17 cellular contexts compared by ENCODE assay signal in genomic region chr12:75813066-75813465, GRCh38.
DNase-seq lines count a peak whose midpoint lies in the region; ATAC-seq and TF ChIP-seq lines count a peak whose summit lies in the region.
"Had no signal": no experiment of that assay in that cellular context is flagged by ENCODE, and none has a peak within 500 bp of the region (broad histone marks: within the 10 kb centered on the region; RNA-seq: fewer than 3 reads in every experiment).

No MANE protein-coding gene starts in this region.

- no peaks in the 10 kb centered on the region for H3K27me3 Mint-ChIP-seq in CD4-positive, alpha-beta memory T cell
- peaks cover 3% of the 10 kb centered on the region for H3K27me3 Mint-ChIP-seq in brain
- peaks cover 0 to 7% of the 10 kb centered on the region in 2 donors for H3K27me3 Mint-ChIP-seq in stimulated activated naive B cell treated with anti-CD40 and anti-IgM and Interleukin-4, amounts not matched to agents 10 μg/mL and 1 μg/mL and 100 μg/mL, for 72 hours

- 0 out of 2 replicates have a peak overlapping the region, but pooled peaks have one; percentile 33 for H3K9ac ChIP-seq in MM.1S (ENCODE audit: low read length)

- intact Hi-C loops in CD4-positive, alpha-beta memory T cell (cut with micrococcal nuclease) = loop anchor here (10.0 kb wide), 1 partner anchor 298 kb away; the partner anchor contains the start of gene KRR1

- CTCF ChIA-PET in CD4-positive, alpha-beta memory T cell (lab: Charles Lee; ENCODE audit: partially characterized antibody) = interaction anchor here (1.1 kb wide), 1 partner anchor 327 kb away, joined by 3 read pairs; no protein-coding TSS in a partner anchor

- H3K79me2 ChIP-seq in MM.1S (ENCODE audit: low read length) = no peaks in the 10 kb centered on the region

- peak overlapping the region in 4 of 7 donors; percentile 8 to 54 (median 23) for H3K27ac Mint-ChIP-seq in CD4-positive, alpha-beta memory T cell
- H3K27ac Mint-ChIP-seq in brain = peak overlapping the region; percentile 49 to 97 (median 94)
- no peak overlapping the region for H3K27ac Mint-ChIP-seq in stimulated activated naive B cell treated with anti-CD40 and anti-IgM and Interleukin-4, amounts not matched to agents 10 μg/mL and 1 μg/mL and 100 μg/mL, for 72 hours
- H3K27ac Mint-ChIP-seq: activated naive CD8-positive, alpha-beta T cell treated with anti-CD3 and anti-CD28 coated beads, Interleukin-2, amount 50 U/mL, for 24 hours had no signal

- ATAC-seq in GM19023 (IDR thresholded peaks at IDR 0.05; ENCODE audit: unreplicated experiment) (peak; percentile 63), GM21515 (IDR thresholded peaks at IDR 0.05; ENCODE audit: unreplicated experiment) (no peak)
- no peak for ATAC-seq in stimulated activated naive B cell treated with anti-CD40 and anti-IgM and Interleukin-4, amounts not matched to agents 10 μg/mL and 1 μg/mL and 100 μg/mL, for 72 hours (replicated peaks)
- ATAC-seq: activated naive CD8-positive, alpha-beta T cell treated with anti-CD3 and anti-CD28 coated beads, Interleukin-2, amount 50 U/mL, for 24 hours; K562; PC-3 had no signal

- no peaks in the 10 kb centered on the region for H3K27me3 ChIP-seq in CD4-positive, alpha-beta memory T cell (ENCODE audit: insufficient read depth, low read length)
- H3K27me3 ChIP-seq in MM.1S (replicated peaks; ENCODE audit: insufficient read depth, low read length) = no peaks in the 10 kb centered on the region

- H3K4me3 Mint-ChIP-seq in CD4-positive, alpha-beta memory T cell = no peak overlapping the region
- peak overlapping the region; percentile 23 to 65 (median 47) for H3K4me3 Mint-ChIP-seq in brain
- H3K4me3 Mint-ChIP-seq in stimulated activated naive B cell treated with anti-CD40 and anti-IgM and Interleukin-4, amounts not matched to agents 10 μg/mL and 1 μg/mL and 100 μg/mL, for 72 hours = no peak overlapping the region
- H3K4me3 Mint-ChIP-seq: activated naive CD8-positive, alpha-beta T cell treated with anti-CD3 and anti-CD28 coated beads, Interleukin-2, amount 50 U/mL, for 24 hours had no signal

- no peaks in the 10 kb centered on the region for H3K9me2 ChIP-seq in MM.1S (replicated peaks; ENCODE audit: insufficient read depth, low read length)

- H3K4me1 ChIP-seq in CD4-positive, alpha-beta memory T cell (ENCODE audit: insufficient read depth, low read length) = peaks cover 23% of the 10 kb centered on the region
- peaks cover 18% of the 10 kb centered on the region for H3K4me1 ChIP-seq in MM.1S (ENCODE audit: low read length)

- peak overlapping the region; percentile 67 for H3K4me2 ChIP-seq in MM.1S (ENCODE audit: low read depth, low read length)

- peaks cover 0 to 2% (median 0%) of the 10 kb centered on the region in 8 donors for H3K9me3 Mint-ChIP-seq in CD4-positive, alpha-beta memory T cell
- peaks cover 0 to 7% (median 3%) of the 10 kb centered on the region in 5 experiments for H3K9me3 Mint-ChIP-seq in brain
- peaks cover 3% of the 10 kb centered on the region in 2 donors for H3K9me3 Mint-ChIP-seq in stimulated activated naive B cell treated with anti-CD40 and anti-IgM and Interleukin-4, amounts not matched to agents 10 μg/mL and 1 μg/mL and 100 μg/mL, for 72 hours

- H3K9me3 ChIP-seq in CD4-positive, alpha-beta memory T cell (ENCODE audit: control insufficient read depth in 1 of 2, low read length in 2 of 2) = no peaks in the 10 kb centered on the region
- H3K9me3 ChIP-seq in MM.1S (replicated peaks; ENCODE audit: insufficient read depth, low read length) = no peaks in the 10 kb centered on the region

- POLR2A ChIA-PET in CD4-positive, alpha-beta memory T cell (lab: Charles Lee; ENCODE audit: partially characterized antibody) = interaction anchor here (0.6 kb wide), 1 partner anchor 219 kb away, joined by 3 read pairs; the partner anchor contains the start of gene PHLDA1

- TF ChIP-seq CTCF in MM.1S (IDR thresholded peaks at IDR 0.05; ENCODE audit: low read length) (no peak), brain (conservative IDR thresholded peaks at IDR 0.05) (no peak)

- no peak overlapping the region for H3K27ac ChIP-seq in CD4-positive, alpha-beta memory T cell (ENCODE audit: low read depth, low read length)
- H3K27ac ChIP-seq in MM.1S (ENCODE audit: low read length) = peak overlapping the region; percentile 61; the same call in 1 of the 2 replicates

- H2AFZ ChIP-seq in MM.1S (ENCODE audit: low read length) = peak overlapping the region; percentile 74

- H3K4me3 ChIP-seq in CD4-positive, alpha-beta memory T cell (ENCODE audit: low read length in 2 of 2) = no peak overlapping the region
- H3K4me3 ChIP-seq in MM.1S (ENCODE audit: low read length) = peak overlapping the region; percentile 29; the same call in 1 of the 2 replicates
- H3K4me3 ChIP-seq: K562 had no signal

- H4K20me1 ChIP-seq in MM.1S (ENCODE audit: insufficient read depth, low read length) = no peaks in the 10 kb centered on the region

- DNase-seq in CD4-positive, alpha-beta memory T cell = no peak
- DNase-seq in MM.1S = no peak
- DNase-seq in D341Med (ENCODE audit: low spot score) = no peak
- no peak for DNase-seq in NCI-H2081 (lab: John Stamatoyannopoulos, UW)
- no peak for DNase-seq in stimulated activated naive B cell treated with anti-CD40 and anti-IgM and Interleukin-4, amounts not matched to agents 10 μg/mL and 1 μg/mL and 100 μg/mL, for 72 hours
- DNase-seq: activated CD4-positive, alpha-beta T cell treated with anti-CD3 and anti-CD28 coated beads, Interleukin-2, amount 50 U/mL, for 48 hours; activated naive CD8-positive, alpha-beta T cell treated with anti-CD3 and anti-CD28 coated beads, Interleukin-2, amount 50 U/mL, for 24 hours; effector memory CD4-positive, alpha-beta T cell; kidney; midbrain; PC-3; stimulated activated CD4-positive, alpha-beta T cell treated with anti-CD3 and anti-CD28 coated beads, Interleukin-2, amount 100 ng/mL, for 24 hours; substantia nigra had no signal

- no peaks in the 10 kb centered on the region for H3K36me3 Mint-ChIP-seq in CD4-positive, alpha-beta memory T cell
- no peaks in the 10 kb centered on the region for H3K36me3 Mint-ChIP-seq in brain
- no peaks in the 10 kb centered on the region for H3K36me3 Mint-ChIP-seq in stimulated activated naive B cell treated with anti-CD40 and anti-IgM and Interleukin-4, amounts not matched to agents 10 μg/mL and 1 μg/mL and 100 μg/mL, for 72 hours

- H3K36me3 ChIP-seq in CD4-positive, alpha-beta memory T cell (ENCODE audit: insufficient read depth, low read length) = no peaks in the 10 kb centered on the region
- H3K36me3 ChIP-seq in MM.1S (replicated peaks; ENCODE audit: insufficient read depth, low read length) = no peaks in the 10 kb centered on the region

- H3F3A ChIP-seq in MM.1S (ENCODE audit: insufficient read depth, low read length) = peaks cover 11% of the 10 kb centered on the region

- peaks cover 10 to 26% (median 18%) of the 10 kb centered on the region in 4 donors for H3K4me1 Mint-ChIP-seq in CD4-positive, alpha-beta memory T cell
- H3K4me1 Mint-ChIP-seq in brain = peaks cover 92% of the 10 kb centered on the region
- peaks cover 6 to 11% of the 10 kb centered on the region in 2 donors for H3K4me1 Mint-ChIP-seq in stimulated activated naive B cell treated with anti-CD40 and anti-IgM and Interleukin-4, amounts not matched to agents 10 μg/mL and 1 μg/mL and 100 μg/mL, for 72 hours

Comparison
In these comparisons a context has a peak if more than half of its experiments do, and no peak if none do; other contexts are left out.
1. H3K4me3 Mint-ChIP-seq: peak in brain (5 of 5); none in CD4-positive, alpha-beta memory T cell (0 of 8) and stimulated activated naive B cell treated with anti-CD40 and anti-IgM and Interleukin-4, amounts not matched to agents 10 μg/mL and 1 μg/mL and 100 μg/mL, for 72 hours (0 of 2).